ENCODE assay signal across 1 cellular context in genomic region chr18:79828258-79828657, GRCh38.
TF ChIP-seq lines count a peak whose summit lies in the region.

No MANE protein-coding gene starts in this region.

TF ChIP-seq in IMR-90, 13 proteins besides CTCF, POLR2A, EP300 and RAD21:
- TF ChIP-seq RFX5 (IDR thresholded peaks at IDR 0.05; ENCODE audit: low read depth, low read length) (no peak), FOS (IDR thresholded peaks at IDR 0.05; ENCODE audit: low read depth, low read length) (no peak), MAFK (IDR thresholded peaks at IDR 0.05; ENCODE audit: low read depth, low read length) (no peak), NFE2L2 (IDR thresholded peaks at IDR 0.05; ENCODE audit: low read depth, low read length) (no peak), SMC3 (IDR thresholded peaks at IDR 0.05; ENCODE audit: low read depth, low read length) (no peak), MXI1 (IDR thresholded peaks at IDR 0.05; ENCODE audit: borderline replicate concordance, low read depth, low read length) (no peak), CHD1 (IDR thresholded peaks at IDR 0.05; ENCODE audit: low read depth, low read length) (no peak), MAZ (IDR thresholded peaks at IDR 0.05; ENCODE audit: borderline replicate concordance, low read depth, low read length) (no peak), BHLHE40 (IDR thresholded peaks at IDR 0.05; ENCODE audit: low read depth, low read length) (no peak), RCOR1 (IDR thresholded peaks at IDR 0.05; ENCODE audit: insufficient replicate concordance, low read length) (no peak), CEBPB (IDR thresholded peaks at IDR 0.05; ENCODE audit: low read depth, low read length) (no peak)
- TF ChIP-seq, protein P1, sequence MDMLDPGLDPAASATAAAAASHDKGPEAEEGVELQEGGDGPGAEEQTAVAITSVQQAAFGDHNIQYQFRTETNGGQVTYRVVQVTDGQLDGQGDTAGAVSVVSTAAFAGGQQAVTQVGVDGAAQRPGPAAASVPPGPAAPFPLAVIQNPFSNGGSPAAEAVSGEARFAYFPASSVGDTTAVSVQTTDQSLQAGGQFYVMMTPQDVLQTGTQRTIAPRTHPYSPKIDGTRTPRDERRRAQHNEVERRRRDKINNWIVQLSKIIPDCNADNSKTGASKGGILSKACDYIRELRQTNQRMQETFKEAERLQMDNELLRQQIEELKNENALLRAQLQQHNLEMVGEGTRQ (IDR thresholded peaks at IDR 0.05; ENCODE audit: low read depth, low read length) = no peak
- TF ChIP-seq, protein P2, sequence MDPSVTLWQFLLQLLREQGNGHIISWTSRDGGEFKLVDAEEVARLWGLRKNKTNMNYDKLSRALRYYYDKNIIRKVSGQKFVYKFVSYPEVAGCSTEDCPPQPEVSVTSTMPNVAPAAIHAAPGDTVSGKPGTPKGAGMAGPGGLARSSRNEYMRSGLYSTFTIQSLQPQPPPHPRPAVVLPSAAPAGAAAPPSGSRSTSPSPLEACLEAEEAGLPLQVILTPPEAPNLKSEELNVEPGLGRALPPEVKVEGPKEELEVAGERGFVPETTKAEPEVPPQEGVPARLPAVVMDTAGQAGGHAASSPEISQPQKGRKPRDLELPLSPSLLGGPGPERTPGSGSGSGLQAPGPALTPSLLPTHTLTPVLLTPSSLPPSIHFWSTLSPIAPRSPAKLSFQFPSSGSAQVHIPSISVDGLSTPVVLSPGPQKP (IDR thresholded peaks at IDR 0.05; ENCODE audit: borderline replicate concordance, low read depth, low read length) = no peak
TF ChIP-seq in IMR-90: peak in this region for 0.
